Comparison of ENCODE assay signal across 19 cellular contexts in genomic region chr1:159581422-159581821, GRCh38. TPM values are rescaled to one million over a fixed set of nuclear protein-coding genes. Genes with fewer than 3 reads are reported as not detected.
DNase-seq lines count a peak whose midpoint lies in the region; ATAC-seq and TF ChIP-seq lines count a peak whose summit lies in the region.
"Had no signal": no experiment of that assay in that cellular context is flagged by ENCODE, and none has a peak within 500 bp of the region (broad histone marks: within the 10 kb centered on the region; RNA-seq: fewer than 3 reads in every experiment).

No MANE protein-coding gene starts in this region.

- H3K4me3 ChIP-seq in mammary epithelial cell (replicated peaks in 1 of 3; ENCODE audit: insufficient read depth in 1 of 3, low read depth in 2 of 3, low read length in 3 of 3) (no peak overlapping the region), choroid plexus epithelial cell (ENCODE audit: low read depth, low read length) (no peak overlapping the region), right lobe of liver (no peak overlapping the region), MM.1S (ENCODE audit: low read length) (no peak overlapping the region)
- H3K4me3 ChIP-seq: GM23338 had no signal

- intact Hi-C loops in MCF 10A (cut with micrococcal nuclease) = no loop called here
- intact Hi-C loops in mammary epithelial cell (cut with micrococcal nuclease) = no loop called here
- intact Hi-C loops in right lobe of liver (cut with DNase I) = loop anchor here in 1 of 2 donors (10.0 kb wide), 1 partner anchor 123 kb away; no protein-coding TSS in a partner anchor

- dilution Hi-C loops in mammary epithelial cell (cut with HindIII; ENCODE audit: low sequenced_read_pairs) = loop anchor here (25.0 kb wide), 1 partner anchor 306 kb away; no protein-coding TSS in a partner anchor

- H3K9me2 ChIP-seq in MM.1S (replicated peaks; ENCODE audit: insufficient read depth, low read length) = no peaks in the 10 kb centered on the region

- in situ Hi-C loops in mammary epithelial cell (cut with MboI; ENCODE audit: low sequenced_read_pairs in 2 of 2) = no loop called here

- H3K9me3 Mint-ChIP-seq in MCF 10A (ENCODE audit: unreplicated experiment) = peaks cover 1% of the 10 kb centered on the region
- H3K9me3 Mint-ChIP-seq: CD8-positive, alpha-beta T cell had no signal

- POLR2A ChIA-PET in MCF 10A (lab: Yijun Ruan, JAX) = no interaction called here

- H3K4me3 Mint-ChIP-seq in MCF 10A (ENCODE audit: unreplicated experiment) = no peak overlapping the region
- H3K4me3 Mint-ChIP-seq: CD14-positive monocyte; CD8-positive, alpha-beta T cell; GM23338 had no signal

- H3K9ac ChIP-seq in mammary epithelial cell (ENCODE audit: insufficient read depth, low read length) = no peak overlapping the region
- no peak overlapping the region for H3K9ac ChIP-seq in MM.1S (ENCODE audit: low read length)

- DNase-seq in MCF 10A (ENCODE audit: unreplicated experiment) = peak; percentile 30
- DNase-seq in mammary epithelial cell = no peak
- DNase-seq in choroid plexus epithelial cell (ENCODE audit: low read depth) = peak; percentile 42
- no peak for DNase-seq in right lobe of liver
- no peak for DNase-seq in MM.1S
- DNase-seq: CD8-positive, alpha-beta T cell; COR-L47; DMS153; DMS79 treated with DMSO at 0.1 percent for 48 hours; EL; H7 had no signal

- peak overlapping the region; percentile 83 for H3K27ac Mint-ChIP-seq in MCF 10A (ENCODE audit: low read depth, unreplicated experiment)
- H3K27ac Mint-ChIP-seq: CD14-positive monocyte; CD8-positive, alpha-beta T cell; GM23338 had no signal

- TF ChIP-seq POLR2A in right lobe of liver (IDR thresholded peaks at IDR 0.05) = no peak

- TF ChIP-seq CTCF in MCF 10A (IDR thresholded peaks at IDR 0.05; ENCODE audit: unreplicated experiment) (no peak), mammary epithelial cell (conservative IDR thresholded peaks at IDR 0.05 in 1 of 2, IDR thresholded peaks at IDR 0.05 in 1 of 2; ENCODE audit: extremely low read depth in 1 of 2, insufficient read depth in 1 of 2, low read depth in 1 of 2, low read length in 2 of 2) (no peak), choroid plexus epithelial cell (conservative IDR thresholded peaks at IDR 0.05; ENCODE audit: low read depth, low read length) (no peak), right lobe of liver (IDR thresholded peaks at IDR 0.05) (no peak), MM.1S (IDR thresholded peaks at IDR 0.05; ENCODE audit: low read length) (no peak)

- ATAC-seq in right lobe of liver (peak; percentile 86 to 95 (median 92)), HG03135 (IDR thresholded peaks at IDR 0.05; ENCODE audit: unreplicated experiment) (no peak), GM21528 (IDR thresholded peaks at IDR 0.05; ENCODE audit: low FRiP score, unreplicated experiment) (no peak)
- ATAC-seq: CD8-positive, alpha-beta T cell; GM23338 had no signal

- H3K4me1 ChIP-seq in mammary epithelial cell (ENCODE audit: insufficient read depth, low read length) = peaks cover 2% of the 10 kb centered on the region
- H3K4me1 ChIP-seq in right lobe of liver = peaks cover 0 to 39% (median 6%) of the 10 kb centered on the region in 4 donors
- H3K4me1 ChIP-seq in MM.1S (ENCODE audit: low read length) = peaks cover 27% of the 10 kb centered on the region

- H2AFZ ChIP-seq in mammary epithelial cell (ENCODE audit: low read depth, low read length) (no peak overlapping the region), MM.1S (ENCODE audit: low read length) (no peak overlapping the region)
- H2AFZ ChIP-seq: GM23338 had no signal

- peaks cover 11% of the 10 kb centered on the region for H3F3A ChIP-seq in MM.1S (ENCODE audit: insufficient read depth, low read length)

- H3K4me2 ChIP-seq in mammary epithelial cell (ENCODE audit: insufficient read depth, low read depth, low read length) = no peak overlapping the region
- no peak overlapping the region for H3K4me2 ChIP-seq in MM.1S (ENCODE audit: low read depth, low read length)
- H3K4me2 ChIP-seq: GM23338 had no signal

- BruUV-seq in MCF 10A (replicated peaks; lab: Mats Ljungman, UMichigan) (no TSS peak), mammary epithelial cell (replicated peaks; lab: Mats Ljungman, UMichigan) (no TSS peak)

- H3K36me3 Mint-ChIP-seq in MCF 10A (ENCODE audit: insufficient read depth, unreplicated experiment) = no peaks in the 10 kb centered on the region
- H3K36me3 Mint-ChIP-seq: CD14-positive monocyte; CD8-positive, alpha-beta T cell had no signal

- CTCF ChIA-PET in MCF 10A (lab: Yijun Ruan, JAX) = no interaction called here
- CTCF ChIA-PET in mammary epithelial cell (lab: Charles Lee; ENCODE audit: low non-redundant PET) = no interaction called here

- peaks cover 27% of the 10 kb centered on the region for H3K4me1 Mint-ChIP-seq in MCF 10A (ENCODE audit: insufficient read depth, unreplicated experiment)
- H3K4me1 Mint-ChIP-seq: CD14-positive monocyte, GM23338 had no signal

- WGBS in mammary epithelial cell (ENCODE audit: low coverage, missing lambda C conversion rate) = 100% methylated on average over 1 of the region's 1 CpG
- WGBS in right lobe of liver (ENCODE audit: insufficient coverage, low coverage, low lambda C conversion rate, missing lambda C conversion rate) = 73% methylated on average over 1 of the region's 1 CpG

- H3K79me2 ChIP-seq in mammary epithelial cell (ENCODE audit: insufficient read depth, low read length) (no peaks in the 10 kb centered on the region), MM.1S (ENCODE audit: low read length) (no peaks in the 10 kb centered on the region)

- H3K27ac ChIP-seq in mammary epithelial cell (ENCODE audit: insufficient read depth, low read depth, low read length) (no peak overlapping the region), right lobe of liver (peak overlapping the region; percentile 55 to 88 (median 76)), MM.1S (ENCODE audit: low read length) (no peak overlapping the region)
- H3K27ac ChIP-seq: 22Rv1 had no signal

- no peaks in the 10 kb centered on the region for H3K36me3 ChIP-seq in mammary epithelial cell (ENCODE audit: insufficient read depth, low read length)
- no peaks in the 10 kb centered on the region for H3K36me3 ChIP-seq in right lobe of liver
- no peaks in the 10 kb centered on the region for H3K36me3 ChIP-seq in MM.1S (replicated peaks; ENCODE audit: insufficient read depth, low read length)

- no peaks in the 10 kb centered on the region for H3K27me3 Mint-ChIP-seq in MCF 10A (ENCODE audit: insufficient read depth, unreplicated experiment)

- no peaks in the 10 kb centered on the region for H3K9me3 ChIP-seq in mammary epithelial cell (replicated peaks; ENCODE audit: insufficient read depth, low read length)
- no peaks in the 10 kb centered on the region for H3K9me3 ChIP-seq in right lobe of liver
- no peaks in the 10 kb centered on the region for H3K9me3 ChIP-seq in MM.1S (replicated peaks; ENCODE audit: insufficient read depth, low read length)

- H3K27me3 ChIP-seq in mammary epithelial cell (ENCODE audit: insufficient read depth, low read length) (no peaks in the 10 kb centered on the region), right lobe of liver (no peaks in the 10 kb centered on the region), MM.1S (replicated peaks; ENCODE audit: insufficient read depth, low read length) (no peaks in the 10 kb centered on the region)

- no peaks in the 10 kb centered on the region for H4K20me1 ChIP-seq in mammary epithelial cell (ENCODE audit: insufficient read depth, low read length)
- no peaks in the 10 kb centered on the region for H4K20me1 ChIP-seq in MM.1S (ENCODE audit: insufficient read depth, low read length)

RNA-seq across cellular contexts. Expression of gene APCS, which starts 6.2 kb away (rescaled TPM):
- total RNA-seq in MCF 10A (2022) = not detected in 2 replicates
- total RNA-seq in mammary epithelial cell = not detected
- polyA plus RNA-seq in mammary epithelial cell = not detected
- not detected for polyA minus RNA-seq in mammary epithelial cell
- total RNA-seq in right lobe of liver = 1,000 to 10,000 TPM in 5 of 6 experiments, 100 to 1,000 TPM in 1; 958 to 1,977 (median 1,681) TPM
- total RNA-seq: A673; CD8-positive, alpha-beta T cell; GM23338; H7; HT1080 had no signal
- polyA plus RNA-seq: BJ, CD14-positive monocyte, GM23338 had no signal

RNA-seq across cellular contexts. Expression of gene OR10J5, which starts 45.6 kb away (rescaled TPM):
- not detected in 2 replicates for total RNA-seq in MCF 10A (2022)
- total RNA-seq in mammary epithelial cell = not detected
- not detected for polyA plus RNA-seq in mammary epithelial cell
- not detected for polyA minus RNA-seq in mammary epithelial cell
- under 1 TPM in 2 of 6 experiments, not detected in 4; 0.31 to 0.66 TPM for total RNA-seq in right lobe of liver
- total RNA-seq: A673; CD8-positive, alpha-beta T cell; GM23338; H7; HT1080 had no signal
- polyA plus RNA-seq: BJ, CD14-positive monocyte, GM23338 had no signal

Comparison
In these comparisons a context has a peak if more than half of its experiments do, and no peak if none do; other contexts are left out.
1. DNase-seq: peak in MCF 10A (single experiment) and choroid plexus epithelial cell (single experiment); none in mammary epithelial cell (single experiment), right lobe of liver (0 of 3) and MM.1S (single experiment).
2. H3K27ac ChIP-seq: peak in right lobe of liver (3 of 3); none in mammary epithelial cell (single experiment) and MM.1S (single experiment).
3. ATAC-seq: peak in right lobe of liver (4 of 4); none in HG03135 (single experiment) and GM21528 (single experiment).
4. RNA of gene APCS, which starts 6.2 kb away (total RNA-seq): 958 to 1,977 TPM in right lobe of liver; not detected in MCF 10A and not detected in mammary epithelial cell; every median in the first group is over 100 times any median in the second.